In genomic region chr10:71726673-71727428, GRCh38 we compare ENCODE assay signal across 10 cellular contexts. TPM values are rescaled to one million over a fixed set of nuclear protein-coding genes. Genes with fewer than 3 reads are reported as not detected.
DNase-seq lines count a peak whose midpoint lies in the region; ATAC-seq and TF ChIP-seq lines count a peak whose summit lies in the region.
"Had no signal": no experiment of that assay in that cellular context is flagged by ENCODE, and none has a peak within 500 bp of the region (broad histone marks: within the 10 kb centered on the region; RNA-seq: fewer than 3 reads in every experiment).

No MANE protein-coding gene starts in this region.

- POLR2A ChIA-PET in SK-N-SH (lab: Yijun Ruan, JAX): no interaction called here

- H3K27ac ChIP-seq in SK-N-SH (ENCODE audit: low read depth in 2 of 2, low read length in 1 of 2): peak overlapping the region in 1 of 2 experiments; percentile 91; a peak in 2 of 4 replicates

- H3K9me3 Mint-ChIP-seq in activated T-cell treated with anti-CD3 and anti-CD28 coated beads, Interleukin-2, amount 50 U/mL, for 72 hours: no peaks in the 10 kb centered on the region
- H3K9me3 Mint-ChIP-seq in naive B cell: no peaks in the 10 kb centered on the region

- H3K27me3 ChIP-seq in SK-N-SH (ENCODE audit: insufficient read depth): 0 out of 2 replicates have a peak, but pooled peaks cover 1% of the 10 kb centered on the region

- H3K9me3 ChIP-seq in SK-N-SH: no peaks in the 10 kb centered on the region
- H3K9me3 ChIP-seq: A549 had no signal

- H3K36me3 ChIP-seq in SK-N-SH (replicated peaks in 1 of 2; ENCODE audit: control insufficient read depth in 1 of 2, insufficient read depth in 2 of 2, low read length in 1 of 2): no peaks in the 10 kb centered on the region

- peak overlapping the region; percentile 78 to 86 for H3K4me3 Mint-ChIP-seq in activated T-cell treated with anti-CD3 and anti-CD28 coated beads, Interleukin-2, amount 50 U/mL, for 72 hours
- H3K4me3 Mint-ChIP-seq in naive B cell: peak overlapping the region in 7 of 8 donors; percentile 76 to 90 (median 84)

- H3K27me3 Mint-ChIP-seq in activated T-cell treated with anti-CD3 and anti-CD28 coated beads, Interleukin-2, amount 50 U/mL, for 72 hours (ENCODE audit: low read depth): no peaks in the 10 kb centered on the region
- H3K27me3 Mint-ChIP-seq in naive B cell: peaks cover 4 to 21% (median 5%) of the 10 kb centered on the region in 3 donors

- peaks cover 86% of the 10 kb centered on the region for H3K4me1 Mint-ChIP-seq in activated T-cell treated with anti-CD3 and anti-CD28 coated beads, Interleukin-2, amount 50 U/mL, for 72 hours (ENCODE audit: low read depth)
- H3K4me1 Mint-ChIP-seq in naive B cell: peaks cover 38 to 52% (median 41%) of the 10 kb centered on the region in 3 donors

- H4K20me1 ChIP-seq in SK-N-SH (ENCODE audit: insufficient read depth): no peaks in the 10 kb centered on the region

- H3K4me1 ChIP-seq in SK-N-SH (ENCODE audit: control insufficient read depth in 1 of 2, insufficient read depth in 2 of 2, low read depth in 1 of 2, low read length in 1 of 2): peaks cover 0 to 46% of the 10 kb centered on the region in 2 experiments; a peak in 1 of 4 replicates

- no peaks in the 10 kb centered on the region for H3K36me3 Mint-ChIP-seq in activated T-cell treated with anti-CD3 and anti-CD28 coated beads, Interleukin-2, amount 50 U/mL, for 72 hours (ENCODE audit: insufficient read depth in 2 of 2)
- H3K36me3 Mint-ChIP-seq in naive B cell: no peaks in the 10 kb centered on the region

- 90% methylated on average over 13 of the region's 15 CpGs for WGBS in SK-N-SH (ENCODE audit: low lambda C conversion rate)

- H3K79me2 ChIP-seq in SK-N-SH (ENCODE audit: insufficient read depth): no peaks in the 10 kb centered on the region

- CTCF ChIA-PET in SK-N-SH (lab: Yijun Ruan, JAX): interaction anchor here (0.8 to 4.1 kb wide), 7 partner anchors 10 to 362 kb away, joined by 3 to 24 read pairs (median 6); partner anchors contain the start of gene VSIR

- no peaks in the 10 kb centered on the region for H3K9me2 ChIP-seq in SK-N-SH

- peak overlapping the region; percentile 84 for H3K27ac Mint-ChIP-seq in activated T-cell treated with anti-CD3 and anti-CD28 coated beads, Interleukin-2, amount 50 U/mL, for 72 hours
- peak overlapping the region; percentile 76 to 97 (median 91) for H3K27ac Mint-ChIP-seq in naive B cell

- H2AFZ ChIP-seq in SK-N-SH (ENCODE audit: low read depth): no peak overlapping the region

- no peak for TF ChIP-seq EP300 in SK-N-SH (IDR thresholded peaks at IDR 0.05; ENCODE audit: borderline replicate concordance in 1 of 2, low read depth in 1 of 2, low read length in 1 of 2)

- no peak for TF ChIP-seq CTCF in SK-N-SH (IDR thresholded peaks at IDR 0.05)

- H3K4me2 ChIP-seq in SK-N-SH: no peak overlapping the region

- no peak for DNase-seq in SK-N-SH
- peak; percentile 57 for DNase-seq in activated T-cell treated with anti-CD3 and anti-CD28 coated beads, Interleukin-2, amount 50 U/mL, for 72 hours
- no peak for DNase-seq in naive B cell
- no peak for DNase-seq in ureter (ENCODE audit: low spot score)
- no peak for DNase-seq in NCI-H2107 (lab: John Stamatoyannopoulos, UW)
- DNase-seq in DMS 273 (lab: John Stamatoyannopoulos, UW; ENCODE audit: unreplicated experiment): no peak

- H3F3A ChIP-seq in SK-N-SH (replicated peaks; ENCODE audit: insufficient read depth): no peaks in the 10 kb centered on the region

- no peak overlapping the region for H3K4me3 ChIP-seq in SK-N-SH (ENCODE audit: low read depth in 2 of 2, low read length in 1 of 2)
- H3K4me3 ChIP-seq: A549 had no signal

- TF ChIP-seq RAD21 in SK-N-SH (IDR thresholded peaks at IDR 0.05; ENCODE audit: low read length): no peak

- ATAC-seq in SK-N-SH treated with all-trans-retinoic acid at 6 μM for 48 hours (peak; percentile 10; the same call in 1 of the 3 replicates), HG03139 (IDR thresholded peaks at IDR 0.05; ENCODE audit: unreplicated experiment) (peak; percentile 17), naive B cell (ENCODE audit: low read depth in 2 of 2) (peak; percentile 36 to 46)
- ATAC-seq in activated T-cell treated with anti-CD3 and anti-CD28 coated beads, Interleukin-2, amount 50 U/mL, for 72 hours (replicated peaks in 1 of 2): peak; percentile 31 to 38

- H3K9ac ChIP-seq in SK-N-SH: no peak overlapping the region

TF ChIP-seq in SK-N-SH treated with all-trans-retinoic acid at 6 μM for 48 hours, 23 proteins besides CTCF, POLR2A, EP300 and RAD21 (continues in another document):
- TF ChIP-seq ZFP3 (CRISPR knock-in tag; IDR thresholded peaks at IDR 0.05) (no peak), ESRRG (CRISPR knock-in tag; IDR thresholded peaks at IDR 0.05) (no peak), TSHZ2 (CRISPR knock-in tag; IDR thresholded peaks at IDR 0.05) (no peak), PPARA (CRISPR knock-in tag; IDR thresholded peaks at IDR 0.05; ENCODE audit: borderline replicate concordance) (no peak)

TF ChIP-seq in SK-N-SH, 30 proteins besides CTCF, POLR2A, EP300 and RAD21:
- no peak for TF ChIP-seq EZH2phosphoT487 (IDR thresholded peaks at IDR 0.05; ENCODE audit: borderline replicate concordance, low read depth)
- TF ChIP-seq MAX (IDR thresholded peaks at IDR 0.05; ENCODE audit: low read depth): no peak
- TF ChIP-seq FOXJ3 (CRISPR knock-in tag; IDR thresholded peaks at IDR 0.05): no peak
- no peak for TF ChIP-seq FOXM1 (IDR thresholded peaks at IDR 0.05; ENCODE audit: low read depth)
- no peak for TF ChIP-seq GABPA (IDR thresholded peaks at IDR 0.05; ENCODE audit: low read depth)
- no peak for TF ChIP-seq PBX3 (IDR thresholded peaks at IDR 0.05)
- TF ChIP-seq TCF12 (IDR thresholded peaks at IDR 0.05): no peak
- TF ChIP-seq JUND (IDR thresholded peaks at IDR 0.05): no peak
- TF ChIP-seq GATA2 (CRISPR knock-in tag; IDR thresholded peaks at IDR 0.05): no peak
- no peak for TF ChIP-seq POLR2AphosphoS5 (IDR thresholded peaks at IDR 0.05; ENCODE audit: low read depth, low read length)

RNA-seq across cellular contexts. Expression of gene C10orf105, which starts 7.3 kb away (rescaled TPM):
- not detected in 2 replicates for polyA plus RNA-seq in SK-N-SH (2012; rRNA removed)
- polyA plus RNA-seq in SK-N-SH (2012; cell fraction: cytosol; rRNA removed): under 0.01 TPM in 1 of 2 replicates, not detected in the other
- polyA plus RNA-seq in SK-N-SH (2012; cell fraction: nucleus; rRNA removed): 0.01 TPM in 2 replicates
- total RNA-seq in activated T-cell treated with anti-CD3 and anti-CD28 coated beads, Interleukin-2, amount 50 U/mL, for 72 hours: under 1 TPM; 0.35 to 0.43 TPM
- not detected for polyA plus RNA-seq in naive B cell (ENCODE audit: low read depth in 6 of 6)
- 0.34 TPM for total RNA-seq in ureter
- total RNA-seq: kidney epithelial cell had no signal
- polyA plus RNA-seq: A549 had no signal

RNA-seq across cellular contexts. Expression of gene VSIR, which starts 46.5 kb away (rescaled TPM):
- polyA plus RNA-seq in SK-N-SH (2012; rRNA removed) (8.7 and 11.3 TPM in 2 replicates), naive B cell (ENCODE audit: low read depth in 6 of 6) (10 to 100 TPM; 59.8 to 84.3 (median 64.0) TPM)
- polyA plus RNA-seq in SK-N-SH (2012; cell fraction: cytosol; rRNA removed): 3.7 and 5.9 TPM in 2 replicates
- 8.9 and 12.7 TPM in 2 replicates for polyA plus RNA-seq in SK-N-SH (2012; cell fraction: nucleus; rRNA removed)
- 10 to 100 TPM; 70.1 to 70.5 TPM for total RNA-seq in activated T-cell treated with anti-CD3 and anti-CD28 coated beads, Interleukin-2, amount 50 U/mL, for 72 hours
- 65.6 TPM for total RNA-seq in ureter

Comparison
In these comparisons a context has a peak if more than half of its experiments do, and no peak if none do; other contexts are left out.
1. DNase-seq: peak in activated T-cell treated with anti-CD3 and anti-CD28 coated beads, Interleukin-2, amount 50 U/mL, for 72 hours (2 of 2); none in SK-N-SH (single experiment), naive B cell (single experiment), ureter (single experiment), NCI-H2107 (single experiment) and DMS 273 (single experiment).
2. Peak in every context shown above with its lines, with median percentiles within 50 percentile points of each other: ATAC-seq.